Comparison of ENCODE assay signal across 8 cellular contexts in genomic region chr1:52842643-52843310, GRCh38. TPM values are rescaled to one million over a fixed set of nuclear protein-coding genes. Genes with fewer than 3 reads are reported as not detected.
DNase-seq lines count a peak whose midpoint lies in the region; ATAC-seq and TF ChIP-seq lines count a peak whose summit lies in the region.

Gene ZYG11A (plus strand): TSS chr1:52842760. CDS start chr1:52842884, 124 bp downstream.

- intact Hi-C loops in dendritic cell treated with granulocyte-macrophage colony-stimulating factor and Interleukin-4, amounts not matched to agents 40 ng/mL and 50 ng/mL, for 4 days (cut with micrococcal nuclease), result no loop called here

- H2BK12ac ChIP-seq in mesenchymal stem cell (ENCODE audit: low read length in 2 of 2), result peak within 1 kb of the TSS in 1 of 2 experiments; percentile 88

- H3K27me3 ChIP-seq in mesenchymal stem cell (ENCODE audit: control insufficient read depth in 1 of 2, insufficient read depth in 1 of 2, low read length in 2 of 2), result peaks cover 0 to 9% of the 10 kb centered on the region in 2 experiments

- H3K4me3 ChIP-seq in GM12875 (ENCODE audit: low read depth, low read length) (peak within 1 kb of the TSS; percentile 79), mesenchymal stem cell (ENCODE audit: insufficient read depth in 1 of 2, low read depth in 1 of 2, low read length in 2 of 2) (peak within 1 kb of the TSS; percentile 68 to 76)

- peak; percentile 87 for ATAC-seq in HG02763 (IDR thresholded peaks at IDR 0.05; ENCODE audit: unreplicated experiment)

- no peak within 1 kb of the TSS for H3K27ac ChIP-seq in mesenchymal stem cell (ENCODE audit: low read length, poor library complexity, severe bottlenecking)

- peaks cover 10% of the 10 kb centered on the region for H3K4me1 ChIP-seq in mesenchymal stem cell (ENCODE audit: control insufficient read depth, insufficient read depth, low read depth, low read length)

- H2BK120ac ChIP-seq in mesenchymal stem cell (ENCODE audit: low read depth, low read length), result no peak within 1 kb of the TSS

- H4K91ac ChIP-seq in mesenchymal stem cell (ENCODE audit: low read length), result peak within 1 kb of the TSS; percentile 90

- peak within 1 kb of the TSS; percentile 99 for H3K4me2 ChIP-seq in mesenchymal stem cell (ENCODE audit: low read length, poor library complexity, severe bottlenecking)

- H3K79me1 ChIP-seq in mesenchymal stem cell (replicated peaks; ENCODE audit: low read length, poor library complexity, severe bottlenecking), result peaks cover 2% of the 10 kb centered on the region

- TF ChIP-seq CTCF in GM12875 (IDR thresholded peaks at IDR 0.05; ENCODE audit: borderline replicate concordance, insufficient read depth, low read depth, low read length), result peak; percentile 56

- WGBS in mesenchymal stem cell, result under 1% methylated on average over 65 of the region's 88 CpGs

- H2AFZ ChIP-seq in mesenchymal stem cell (ENCODE audit: low read depth, low read length), result peak within 1 kb of the TSS; percentile 98

- peak within 1 kb of the TSS in 1 of 2 experiments; percentile 90 for H3K14ac ChIP-seq in mesenchymal stem cell (ENCODE audit: low read length in 2 of 2)

- no peak within 1 kb of the TSS for H3K27ac Mint-ChIP-seq in dendritic cell treated with granulocyte-macrophage colony-stimulating factor and Interleukin-4, amounts not matched to agents 40 ng/mL and 50 ng/mL, for 4 days

- H3K27me3 Mint-ChIP-seq in dendritic cell treated with granulocyte-macrophage colony-stimulating factor and Interleukin-4, amounts not matched to agents 40 ng/mL and 50 ng/mL, for 4 days, result peaks cover 64% of the 10 kb centered on the region

- H2AK5ac ChIP-seq in mesenchymal stem cell (ENCODE audit: low read length, severe bottlenecking), result no peak within 1 kb of the TSS

- H3K9ac ChIP-seq in mesenchymal stem cell (ENCODE audit: low read length), result peak within 1 kb of the TSS; percentile 53

- no peaks in the 10 kb centered on the region for H3K36me3 Mint-ChIP-seq in dendritic cell treated with granulocyte-macrophage colony-stimulating factor and Interleukin-4, amounts not matched to agents 40 ng/mL and 50 ng/mL, for 4 days (ENCODE audit: low read depth)

- no peaks in the 10 kb centered on the region for H3K9me3 Mint-ChIP-seq in dendritic cell treated with granulocyte-macrophage colony-stimulating factor and Interleukin-4, amounts not matched to agents 40 ng/mL and 50 ng/mL, for 4 days

- H3K4ac ChIP-seq in mesenchymal stem cell (ENCODE audit: low read depth in 1 of 2, low read length in 2 of 2), result peak within 1 kb of the TSS in 1 of 2 experiments; percentile 88

- H3K18ac ChIP-seq in mesenchymal stem cell (ENCODE audit: low read depth in 1 of 2, low read length in 2 of 2), result peak within 1 kb of the TSS; percentile 77 to 92

- no peak within 1 kb of the TSS for H2BK5ac ChIP-seq in mesenchymal stem cell (ENCODE audit: low read depth, low read length, poor library complexity, severe bottlenecking)

- H3K4me1 Mint-ChIP-seq in dendritic cell treated with granulocyte-macrophage colony-stimulating factor and Interleukin-4, amounts not matched to agents 40 ng/mL and 50 ng/mL, for 4 days (ENCODE audit: low read depth), result no peaks in the 10 kb centered on the region

- H3K23ac ChIP-seq in mesenchymal stem cell (ENCODE audit: low read length in 2 of 2), result peak within 1 kb of the TSS; percentile 71 to 93

- DNase-seq in NCI-H1930 (lab: John Stamatoyannopoulos, UW) (peak; percentile 64 to 89), mesenchymal stem cell (peak; percentile 89), mesenteric fat pad (ENCODE audit: low spot score) (no peak)
- peak; percentile 27 to 65 for DNase-seq in activated CD4-positive, alpha-beta T cell treated with anti-CD3 and anti-CD28 coated beads for 24 hours (ENCODE audit: low read depth in 2 of 2)
- DNase-seq in stimulated activated CD8-positive, alpha-beta memory T cell treated with anti-CD3 and anti-CD28 coated beads, Interleukin-2, amount 100 ng/mL, for 1 hour (ENCODE audit: low read depth in 2 of 2), result peak; percentile 15 to 20

- no peaks in the 10 kb centered on the region for H3K36me3 ChIP-seq in mesenchymal stem cell (ENCODE audit: control insufficient read depth in 1 of 2, insufficient read depth in 2 of 2, low read depth in 1 of 2, low read length in 2 of 2)

- H3K9me3 ChIP-seq in mesenchymal stem cell (ENCODE audit: control insufficient read depth, low read length), result no peaks in the 10 kb centered on the region

- H4K8ac ChIP-seq in mesenchymal stem cell (ENCODE audit: low read length), result peak within 1 kb of the TSS; percentile 91

- no peak within 1 kb of the TSS for H2BK15ac ChIP-seq in mesenchymal stem cell (ENCODE audit: low read depth, poor library complexity, severe bottlenecking)

- peak within 1 kb of the TSS; percentile 68 for H3K4me3 Mint-ChIP-seq in dendritic cell treated with granulocyte-macrophage colony-stimulating factor and Interleukin-4, amounts not matched to agents 40 ng/mL and 50 ng/mL, for 4 days

RNA-seq across cellular contexts. Expression of gene ZYG11A, which starts in this region (rescaled TPM):
- polyA plus RNA-seq in mesenchymal stem cell (2013, experiment 1 of 2), result 0.90 TPM
- 0.78 TPM for polyA plus RNA-seq in mesenchymal stem cell (2013, experiment 2 of 2)
- total RNA-seq in mesenteric fat pad, result 0.06 TPM
